Comparison of ENCODE assay signal across 26 cellular contexts in the genomic region with DNA sequence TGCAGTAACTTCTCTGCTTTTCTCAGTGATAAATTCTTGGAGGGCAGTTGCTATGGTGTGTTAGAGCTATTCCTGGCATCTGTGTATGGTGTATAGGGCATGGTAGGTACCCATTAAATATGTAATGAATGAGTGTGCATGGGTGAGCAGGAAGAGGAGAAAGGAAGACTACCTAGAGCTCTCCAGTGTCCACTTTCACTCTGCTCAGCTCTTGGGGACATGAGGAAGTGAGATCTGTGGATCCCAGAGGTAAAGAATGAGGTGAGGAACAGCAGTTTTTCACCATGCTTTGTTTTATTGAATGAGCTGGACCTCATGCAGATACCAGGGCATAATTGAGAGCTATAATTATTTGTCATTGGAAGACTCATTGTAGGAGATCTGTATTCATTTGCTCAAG.
A peak's percentile ranks its signal among the peaks of the same experiment; 100 is the strongest.
DNase-seq lines count a peak whose midpoint lies in the region; ATAC-seq and TF ChIP-seq lines count a peak whose summit lies in the region.
"Had no signal": no experiment of that assay in that cellular context is flagged by ENCODE, and none has a peak within 500 bp of the region (broad histone marks: within the 10 kb centered on the region; RNA-seq: fewer than 3 reads in every experiment).

No MANE protein-coding gene starts in this region.

- H3F3A ChIP-seq in SK-N-SH (replicated peaks; ENCODE audit: insufficient read depth) = peaks cover 16% of the 10 kb centered on the region

- H2BK120ac ChIP-seq in IMR-90 (ENCODE audit: low read depth, low read length) = peak overlapping the region; percentile 66; the same call in 1 of the 2 replicates

- no peak overlapping the region for H2BK20ac ChIP-seq in IMR-90 (ENCODE audit: low read depth, low read length)

- H3K27me3 ChIP-seq in SK-N-SH (ENCODE audit: insufficient read depth) (no peaks in the 10 kb centered on the region), IMR-90 (ENCODE audit: control insufficient read depth, insufficient read depth, low read length) (no peaks in the 10 kb centered on the region), dorsolateral prefrontal cortex (no peaks in the 10 kb centered on the region)
- H3K27me3 ChIP-seq: foreskin keratinocyte, neural progenitor cell, thyroid gland had no signal

- POLR2A ChIA-PET in SK-N-SH (lab: Yijun Ruan, JAX) = no interaction called here
- POLR2A ChIA-PET in IMR-90 (lab: Charles Lee; ENCODE audit: unreplicated experiment) = no interaction called here

- H3K9me3 Mint-ChIP-seq in stimulated activated naive B cell treated with anti-CD40 and anti-IgM and Interleukin-4, amounts not matched to agents 10 μg/mL and 1 μg/mL and 100 μg/mL, for 72 hours = no peaks in the 10 kb centered on the region
- H3K9me3 Mint-ChIP-seq: activated naive CD4-positive, alpha-beta T cell treated with anti-CD3 and anti-CD28 coated beads, Interleukin-2, amount 10 ng/mL, durations not matched to agents 7 days and 5 days; activated T-cell treated with anti-CD3 and anti-CD28 coated beads, Interleukin-2, amount 50 U/mL, for 24 hours; neural progenitor cell had no signal

- peak overlapping the region; percentile 11 for H3K27ac Mint-ChIP-seq in stimulated activated naive B cell treated with anti-CD40 and anti-IgM and Interleukin-4, amounts not matched to agents 10 μg/mL and 1 μg/mL and 100 μg/mL, for 72 hours
- H3K27ac Mint-ChIP-seq: activated naive CD4-positive, alpha-beta T cell treated with anti-CD3 and anti-CD28 coated beads, Interleukin-2, amount 10 ng/mL, durations not matched to agents 7 days and 5 days; activated T-cell treated with anti-CD3 and anti-CD28 coated beads, Interleukin-2, amount 50 U/mL, for 24 hours; immature natural killer cell; neural progenitor cell had no signal

- H3K36me3 ChIP-seq in SK-N-SH (replicated peaks in 1 of 2; ENCODE audit: control insufficient read depth in 1 of 2, insufficient read depth in 2 of 2, low read length in 1 of 2) = no peaks in the 10 kb centered on the region
- peaks cover 4% of the 10 kb centered on the region for H3K36me3 ChIP-seq in IMR-90 (ENCODE audit: control insufficient read depth, insufficient read depth, low read length)
- H3K36me3 ChIP-seq: HAP-1, neural progenitor cell, thyroid gland had no signal

- in situ Hi-C loops in IMR-90 (cut with MboI; ENCODE audit: low sequenced_read_pairs) = no loop called here

- TF ChIP-seq CTCF in SK-N-SH (IDR thresholded peaks at IDR 0.05) = no peak
- no peak for TF ChIP-seq CTCF in IMR-90 (conservative IDR thresholded peaks at IDR 0.05; ENCODE audit: low read depth, low read length)
- TF ChIP-seq CTCF in dorsolateral prefrontal cortex (IDR thresholded peaks at IDR 0.05 in 54 of 56, conservative IDR thresholded peaks at IDR 0.05 in 2 of 56; ENCODE audit: low read depth in 1 of 56, partially characterized antibody in 56 of 56) = no peak

- no peak overlapping the region for H3K56ac ChIP-seq in IMR-90 (ENCODE audit: extremely low read depth, insufficient read depth, low read length)

- H2BK5ac ChIP-seq in IMR-90 (ENCODE audit: low read depth, low read length, poor library complexity, severe bottlenecking) = peak overlapping the region; percentile 46

- TF ChIP-seq RAD21 in SK-N-SH (IDR thresholded peaks at IDR 0.05; ENCODE audit: low read length) (no peak), IMR-90 (IDR thresholded peaks at IDR 0.05; ENCODE audit: low read length) (no peak)

- H3K23ac ChIP-seq in IMR-90 (ENCODE audit: low read depth, low read length) = 0 out of 2 replicates have a peak overlapping the region, but pooled peaks have one; percentile 52

- CTCF ChIA-PET in SK-N-SH (lab: Yijun Ruan, JAX) (interaction anchor here (0.6 to 1.2 kb wide), 2 partner anchors 8 to 164 kb away, joined by 3 read pairs; no protein-coding TSS in a partner anchor), IMR-90 (lab: Yijun Ruan, JAX) (no interaction called here)

- no TSS peak for BruUV-seq in IMR-90 (replicated peaks; lab: Mats Ljungman, UMichigan)

- H3K27ac ChIP-seq in SK-N-SH (ENCODE audit: low read depth in 2 of 2, low read length in 1 of 2) (0 out of 4 replicates have a peak overlapping the region, but pooled peaks of 1 of the 2 experiments have one; percentile 3), IMR-90 (ENCODE audit: insufficient read depth, low read length) (no peak overlapping the region), dorsolateral prefrontal cortex (peak overlapping the region in 38 of 59 donors; percentile 1 to 77 (median 50))
- H3K27ac ChIP-seq: 22Rv1, foreskin keratinocyte, neural progenitor cell had no signal

- H4K20me1 ChIP-seq in SK-N-SH (ENCODE audit: insufficient read depth) = no peaks in the 10 kb centered on the region
- peaks cover 13% of the 10 kb centered on the region for H4K20me1 ChIP-seq in IMR-90 (ENCODE audit: insufficient read depth, low read length)

- H3K36me3 Mint-ChIP-seq in stimulated activated naive B cell treated with anti-CD40 and anti-IgM and Interleukin-4, amounts not matched to agents 10 μg/mL and 1 μg/mL and 100 μg/mL, for 72 hours = peaks cover 25 to 46% of the 10 kb centered on the region in 2 donors

- H3K9me1 ChIP-seq in IMR-90 (ENCODE audit: insufficient read depth, low read length) = peaks cover 27% of the 10 kb centered on the region

- H2BK15ac ChIP-seq in IMR-90 (ENCODE audit: low read depth, low read length) = no peak overlapping the region

- H4K5ac ChIP-seq in IMR-90 (ENCODE audit: low read depth, low read length) = no peak overlapping the region

- H3K9ac ChIP-seq in SK-N-SH (no peak overlapping the region), IMR-90 (ENCODE audit: low read depth, low read length) (no peak overlapping the region)
- H3K9ac ChIP-seq: neural progenitor cell had no signal

- dilution Hi-C loops in IMR-90 (cut with HindIII; ENCODE audit: low sequenced_read_pairs, unreplicated experiment) = no loop called here

- H3K4me3 ChIP-seq in SK-N-SH (ENCODE audit: low read depth in 2 of 2, low read length in 1 of 2) (no peak overlapping the region), IMR-90 (ENCODE audit: insufficient read depth, low read depth, low read length) (no peak overlapping the region), dorsolateral prefrontal cortex (no peak overlapping the region)
- H3K4me3 ChIP-seq: HAP-1, mucosa of descending colon, neural progenitor cell, thyroid gland had no signal

- peaks cover 32% of the 10 kb centered on the region for H3K79me2 ChIP-seq in SK-N-SH (ENCODE audit: insufficient read depth)

- peak overlapping the region; percentile 47; the same call in 1 of the 2 replicates for H3K14ac ChIP-seq in IMR-90 (replicated peaks; ENCODE audit: low read depth, low read length)

- TF ChIP-seq EP300 in SK-N-SH (IDR thresholded peaks at IDR 0.05; ENCODE audit: borderline replicate concordance in 1 of 2, low read depth in 1 of 2, low read length in 1 of 2) = no peak

- H3K4me3 Mint-ChIP-seq in stimulated activated naive B cell treated with anti-CD40 and anti-IgM and Interleukin-4, amounts not matched to agents 10 μg/mL and 1 μg/mL and 100 μg/mL, for 72 hours = no peak overlapping the region
- H3K4me3 Mint-ChIP-seq: activated naive CD4-positive, alpha-beta T cell treated with anti-CD3 and anti-CD28 coated beads, Interleukin-2, amount 10 ng/mL, durations not matched to agents 7 days and 5 days; activated T-cell treated with anti-CD3 and anti-CD28 coated beads, Interleukin-2, amount 50 U/mL, for 24 hours; immature natural killer cell; neural progenitor cell had no signal

- no peak for DNase-seq in SK-N-SH
- DNase-seq in IMR-90 = no peak
- no peak for DNase-seq in dorsolateral prefrontal cortex
- DNase-seq in stimulated activated naive B cell treated with anti-CD40 and anti-IgM and Interleukin-4, amounts not matched to agents 10 μg/mL and 1 μg/mL and 100 μg/mL, for 72 hours = no peak
- no peak for DNase-seq in erythroblast (lab: John Stamatoyannopoulos, UW)
- DNase-seq: activated CD4-positive, alpha-beta T cell treated with anti-CD3 and anti-CD28 coated beads for 1 hour; activated naive CD4-positive, alpha-beta T cell treated with anti-CD3 and anti-CD28 coated beads, Interleukin-2, amount 10 ng/mL, durations not matched to agents 7 days and 5 days; activated T-cell treated with anti-CD3 and anti-CD28 coated beads, Interleukin-2, amount 50 U/mL, for 24 hours; effector CD4-positive, alpha-beta T cell; foreskin keratinocyte; immature natural killer cell; Kasumi-1; mucosa of descending colon; NCI-H1048; NCI-H187 treated with DMSO at 0.1 percent for 48 hours; NCI-H748 treated with DMSO at 0.1 percent for 48 hours; SHP77 treated with DMSO at 0.1 percent for 48 hours; stimulated activated CD4-positive, alpha-beta T cell treated with anti-CD3 and anti-CD28 coated beads, Interleukin-1b, Interleukin-23, amount 100 ng/mL, for 48 hours; stimulated activated naive CD4-positive, alpha-beta T cell treated with Interleukin-2 at 50 U/mL for 16 hours; thyroid gland had no signal

- no peak overlapping the region for H2AK5ac ChIP-seq in IMR-90 (ENCODE audit: low read depth, low read length)

- H3K27me3 Mint-ChIP-seq in stimulated activated naive B cell treated with anti-CD40 and anti-IgM and Interleukin-4, amounts not matched to agents 10 μg/mL and 1 μg/mL and 100 μg/mL, for 72 hours = no peaks in the 10 kb centered on the region
- H3K27me3 Mint-ChIP-seq: activated naive CD4-positive, alpha-beta T cell treated with anti-CD3 and anti-CD28 coated beads, Interleukin-2, amount 10 ng/mL, durations not matched to agents 7 days and 5 days; activated T-cell treated with anti-CD3 and anti-CD28 coated beads, Interleukin-2, amount 50 U/mL, for 24 hours had no signal

- TF ChIP-seq POLR2A in IMR-90 (IDR thresholded peaks at IDR 0.05; ENCODE audit: low read depth, low read length) = no peak
- TF ChIP-seq POLR2A in erythroblast (IDR thresholded peaks at IDR 0.05; ENCODE audit: low read length) = no peak

- peaks cover 2 to 14% of the 10 kb centered on the region in 2 experiments; a peak in 2 of 4 replicates for H3K4me1 ChIP-seq in SK-N-SH (ENCODE audit: control insufficient read depth in 1 of 2, insufficient read depth in 2 of 2, low read depth in 1 of 2, low read length in 1 of 2)
- peaks cover 23% of the 10 kb centered on the region for H3K4me1 ChIP-seq in IMR-90 (ENCODE audit: control insufficient read depth, insufficient read depth, low read length)
- H3K4me1 ChIP-seq: foreskin keratinocyte, HAP-1 had no signal

- no peak overlapping the region for H4K91ac ChIP-seq in IMR-90 (ENCODE audit: insufficient read depth, low read depth, low read length)

- H3K4ac ChIP-seq in IMR-90 (ENCODE audit: low read depth, low read length) = peak overlapping the region; percentile 12; the same call in 1 of the 2 replicates

- H3K9me2 ChIP-seq in SK-N-SH = no peaks in the 10 kb centered on the region

- no peak overlapping the region; a peak in 1 of 4 replicates for H4K8ac ChIP-seq in IMR-90 (ENCODE audit: low read depth in 2 of 2, low read length in 2 of 2)

- H3K4me2 ChIP-seq in SK-N-SH (no peak overlapping the region), IMR-90 (ENCODE audit: low read depth, low read length) (peak overlapping the region; percentile 53; the same call in 1 of the 2 replicates)
- H3K4me2 ChIP-seq: neural progenitor cell had no signal

- intact Hi-C loops in IMR-90 (cut with micrococcal nuclease) (loop anchor here (5.0 kb wide), 2 partner anchors 165 to 225 kb away; a partner anchor contains a TSS), dorsolateral prefrontal cortex (cut with DNase I) (no loop called here)

- peak overlapping the region; percentile 39; the same call in 1 of the 2 replicates for H3K18ac ChIP-seq in IMR-90 (ENCODE audit: low read depth, low read length)

- peaks cover 28 to 41% of the 10 kb centered on the region in 2 donors for H3K4me1 Mint-ChIP-seq in stimulated activated naive B cell treated with anti-CD40 and anti-IgM and Interleukin-4, amounts not matched to agents 10 μg/mL and 1 μg/mL and 100 μg/mL, for 72 hours

- H3K9me3 ChIP-seq in SK-N-SH = no peaks in the 10 kb centered on the region
- no peaks in the 10 kb centered on the region for H3K9me3 ChIP-seq in IMR-90 (ENCODE audit: control insufficient read depth, insufficient read depth, low read length)
- H3K9me3 ChIP-seq: HAP-1, mucosa of descending colon, thyroid gland had no signal

- peaks cover 24 to 47% of the 10 kb centered on the region in 2 experiments for H3K79me1 ChIP-seq in IMR-90 (ENCODE audit: low read depth in 1 of 2, low read length in 2 of 2)

- H2AK9ac ChIP-seq in IMR-90 (replicated peaks; ENCODE audit: low read depth, low read length, poor library complexity) = no peak overlapping the region

- no peak overlapping the region for H2AFZ ChIP-seq in SK-N-SH (ENCODE audit: low read depth)
- no peak overlapping the region for H2AFZ ChIP-seq in IMR-90 (replicated peaks; ENCODE audit: low read length, poor library complexity)
- H2AFZ ChIP-seq: neural progenitor cell had no signal

- ATAC-seq in SK-N-SH treated with all-trans-retinoic acid at 6 μM for 48 hours = peak; percentile 30; the same call in 2 of the 3 replicates
- no peak for ATAC-seq in IMR-90 (ENCODE audit: low read depth)
- ATAC-seq in stimulated activated naive B cell treated with anti-CD40 and anti-IgM and Interleukin-4, amounts not matched to agents 10 μg/mL and 1 μg/mL and 100 μg/mL, for 72 hours (replicated peaks) = peak; percentile 64 to 67
- ATAC-seq in HG03025 (IDR thresholded peaks at IDR 0.05; ENCODE audit: low FRiP score, unreplicated experiment) = no peak
- ATAC-seq in GM18909 (IDR thresholded peaks at IDR 0.05; ENCODE audit: poor library complexity, unreplicated experiment) = no peak
- ATAC-seq: mucosa of descending colon had no signal

Comparison
In these comparisons a context has a peak if more than half of its experiments do, and no peak if none do; other contexts are left out.
1. ATAC-seq: peak in SK-N-SH treated with all-trans-retinoic acid at 6 μM for 48 hours (single experiment) and stimulated activated naive B cell treated with anti-CD40 and anti-IgM and Interleukin-4, amounts not matched to agents 10 μg/mL and 1 μg/mL and 100 μg/mL, for 72 hours (2 of 2); none in IMR-90 (single experiment), HG03025 (single experiment) and GM18909 (single experiment).